13 cellular contexts compared by ENCODE assay signal in the genomic region with DNA sequence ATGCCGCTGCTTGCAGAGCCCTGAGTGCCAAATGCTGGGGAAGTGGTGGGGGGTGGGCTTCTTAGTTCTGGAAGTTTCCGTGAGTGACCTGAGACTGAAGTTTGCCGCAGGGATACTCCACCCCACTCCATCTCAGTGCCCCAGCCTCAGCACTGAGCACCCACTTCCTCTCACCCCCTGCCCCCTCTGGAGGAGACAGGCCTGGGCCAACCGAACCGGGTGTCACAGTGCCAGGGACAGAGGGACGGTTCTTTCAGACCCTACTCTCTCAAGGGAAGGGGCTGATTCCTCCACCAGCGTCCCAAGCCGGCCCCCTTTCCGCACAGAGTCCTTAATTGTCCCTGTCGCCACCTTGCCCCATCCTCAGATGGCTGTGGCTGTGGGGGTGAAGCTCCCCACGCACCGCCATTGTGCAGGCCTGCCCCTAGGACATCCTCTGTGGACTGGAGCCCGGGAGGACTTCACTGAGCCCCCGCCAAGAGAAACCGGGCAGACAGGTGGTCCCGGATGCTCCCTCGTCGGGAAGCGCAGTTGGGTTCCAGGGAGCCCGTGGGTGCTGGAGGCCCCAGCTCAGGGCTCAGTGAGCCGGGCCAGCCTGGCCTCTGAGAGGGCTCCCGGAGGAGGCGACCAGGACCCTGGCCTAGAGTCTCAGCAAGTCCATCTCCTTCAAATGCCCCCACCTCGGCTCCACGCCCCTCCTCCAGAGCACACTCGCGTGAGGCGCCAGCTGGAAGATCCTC. TPM values are rescaled to one million over a fixed set of nuclear protein-coding genes. Genes with fewer than 3 reads are reported as not detected.
DNase-seq lines count a peak whose midpoint lies in the region; ATAC-seq, FAIRE-seq and TF ChIP-seq lines count a peak whose summit lies in the region.
"Had no signal": no experiment of that assay in that cellular context is flagged by ENCODE, and none has a peak within 500 bp of the region (broad histone marks: within the 10 kb centered on the region; RNA-seq: fewer than 3 reads in every experiment).

No MANE protein-coding gene starts in this region.

- intact Hi-C loops in thyroid gland (cut with DNase I): no loop called here

- peaks cover 22% of the 10 kb centered on the region for H3K27me3 Mint-ChIP-seq in osteocyte (ENCODE audit: unreplicated experiment)

- H3K9me3 ChIP-seq in KOPT-K1 (ENCODE audit: insufficient read depth, low read length, poor library complexity, severe bottlenecking) (no peaks in the 10 kb centered on the region), thyroid gland (no peaks in the 10 kb centered on the region)
- H3K9me3 ChIP-seq: MG63, vagina had no signal

- 30 to 35% methylated on average over 16 to 17 of the region's 28 CpGs for WGBS in thyroid gland, 2 donors

- H3K9me3 Mint-ChIP-seq in osteocyte (ENCODE audit: unreplicated experiment): no peaks in the 10 kb centered on the region

- peak overlapping the region; percentile 26 for H3K4me3 Mint-ChIP-seq in osteocyte (ENCODE audit: unreplicated experiment)

- DNase-seq in activated CD4-positive, CD25-positive, alpha-beta regulatory T cell treated with anti-CD3 and anti-CD28 coated beads, Interleukin-2, amount 50 U/mL, for 72 hours: peak; percentile 29
- DNase-seq in ecto neural progenitor cell (ENCODE audit: low spot score) (peak; percentile 65), osteocyte (ENCODE audit: extremely low spot score, unreplicated experiment) (no peak), kidney glomerular epithelial cell (lab: John Stamatoyannopoulos, UW) (no peak), GM19239 (ENCODE audit: insufficient read length, low spot score) (no peak), thyroid gland (no peak)
- DNase-seq: amniotic stem cell had no signal

- FAIRE-seq in GM19239 (lab: Jason Lieb, UNC): no peak
- FAIRE-seq: frontal cortex had no signal

- no peak for TF ChIP-seq CTCF in osteocyte (IDR thresholded peaks at IDR 0.05)
- no peak for TF ChIP-seq CTCF in thyroid gland (IDR thresholded peaks at IDR 0.05)

- H3K27ac ChIP-seq in KOPT-K1 (ENCODE audit: low read depth, low read length, poor library complexity, severe bottlenecking): peak overlapping the region; percentile 34
- H3K27ac ChIP-seq in thyroid gland: no peak overlapping the region
- H3K27ac ChIP-seq: vagina had no signal

- H3K36me3 ChIP-seq in KOPT-K1 (ENCODE audit: insufficient read depth, low read length) (no peaks in the 10 kb centered on the region), thyroid gland (no peaks in the 10 kb centered on the region)
- H3K36me3 ChIP-seq: MG63, vagina had no signal

- H3K4me3 ChIP-seq in thyroid gland (replicated peaks in 1 of 3): no peak overlapping the region
- H3K4me3 ChIP-seq: MG63 had no signal

- peaks cover 47% of the 10 kb centered on the region for H3K27me3 ChIP-seq in thyroid gland

- H3K4me1 Mint-ChIP-seq in osteocyte (ENCODE audit: unreplicated experiment): peaks cover 7% of the 10 kb centered on the region

- H3K36me3 Mint-ChIP-seq in osteocyte (ENCODE audit: unreplicated experiment): no peaks in the 10 kb centered on the region

- peaks cover 27 to 35% of the 10 kb centered on the region in 2 donors for H3K4me1 ChIP-seq in thyroid gland

- no peak for ATAC-seq in activated CD4-positive, CD25-positive, alpha-beta regulatory T cell treated with anti-CD3 and anti-CD28 coated beads, Interleukin-2, amount 50 U/mL, for 24 hours

- H3K27ac Mint-ChIP-seq in osteocyte (ENCODE audit: unreplicated experiment): no peak overlapping the region

- no peak for TF ChIP-seq POLR2A in thyroid gland (IDR thresholded peaks at IDR 0.05)

RNA-seq across cellular contexts. Expression of a gene that starts 1.6 kb away (rescaled TPM):
- total RNA-seq in osteocyte (not detected in 2 replicates), thyroid gland (not detected)
- total RNA-seq: frontal cortex, left lobe of liver, vagina had no signal

RNA-seq across cellular contexts. Expression of a gene that starts 6.6 kb away (rescaled TPM):
- total RNA-seq in osteocyte (8.4 and 11.9 TPM in 2 replicates), thyroid gland (1 to 10 TPM; 2.8 to 5.6 (median 3.3) TPM)

RNA-seq across cellular contexts. Expression of a gene that starts 17.7 kb away (rescaled TPM):
- 10.4 and 14.0 TPM in 2 replicates for total RNA-seq in osteocyte
- under 1 TPM in 2 of 4 donors, not detected in 2; 0.81 to 0.88 TPM for total RNA-seq in thyroid gland

RNA-seq across cellular contexts. Expression of a gene that starts 50.2 kb away (rescaled TPM):
- total RNA-seq in osteocyte (not detected in 2 replicates), thyroid gland (under 1 TPM in 1 of 4 donors, not detected in 3; 0.33 TPM)
- total RNA-seq: frontal cortex, vagina had no signal

RNA-seq across cellular contexts. Expression of a gene that starts 50.8 kb away (rescaled TPM):
- 38.9 and 46.4 TPM in 2 replicates for total RNA-seq in osteocyte
- 10 to 100 TPM; 31.3 to 49.8 (median 41.5) TPM for total RNA-seq in thyroid gland

Comparison
In these comparisons a context has a peak if more than half of its experiments do, and no peak if none do; other contexts are left out.
1. DNase-seq: peak in activated CD4-positive, CD25-positive, alpha-beta regulatory T cell treated with anti-CD3 and anti-CD28 coated beads, Interleukin-2, amount 50 U/mL, for 72 hours (single experiment) and ecto neural progenitor cell (single experiment); none in osteocyte (single experiment), kidney glomerular epithelial cell (single experiment), GM19239 (single experiment) and thyroid gland (0 of 2).